Comparison of ENCODE assay signal across 8 cellular contexts in the genomic region with DNA sequence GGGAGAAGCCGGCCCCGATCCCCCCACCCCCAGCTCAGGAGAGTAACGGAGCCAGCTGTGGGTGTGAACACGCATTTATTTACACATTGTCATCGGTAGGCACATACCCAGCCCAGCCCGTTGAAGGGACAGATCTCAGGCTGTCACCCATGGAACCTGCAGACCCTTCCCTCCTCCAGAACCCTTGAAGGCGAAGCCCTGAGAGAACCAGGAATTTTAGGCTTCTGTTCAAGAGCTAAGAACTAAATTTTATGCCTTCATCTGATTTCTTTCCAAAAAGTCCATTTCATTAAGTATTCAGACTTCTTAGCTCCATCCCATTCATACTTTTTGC. TPM values are rescaled to one million over a fixed set of nuclear protein-coding genes. Genes with fewer than 3 reads are reported as not detected.
DNase-seq lines count a peak whose midpoint lies in the region; ATAC-seq, FAIRE-seq and TF ChIP-seq lines count a peak whose summit lies in the region.

No MANE protein-coding gene starts in this region.

- H3K27ac ChIP-seq in SK-N-SH (ENCODE audit: low read depth in 2 of 2, low read length in 1 of 2): peak overlapping the region; percentile 72 to 85
- peak overlapping the region; percentile 97 for H3K27ac ChIP-seq in left ventricle myocardium inferior (replicated peaks)
- H3K27ac ChIP-seq in stomach: peak overlapping the region; percentile 74 to 94 (median 91)

- H3K4me1 ChIP-seq in SK-N-SH (ENCODE audit: control insufficient read depth in 1 of 2, insufficient read depth in 2 of 2, low read depth in 1 of 2, low read length in 1 of 2): peaks cover 24 to 37% of the 10 kb centered on the region in 2 experiments; a peak in 3 of 4 replicates
- H3K4me1 ChIP-seq in left ventricle myocardium inferior: peaks cover 55% of the 10 kb centered on the region
- peaks cover 37 to 69% (median 53%) of the 10 kb centered on the region in 4 donors for H3K4me1 ChIP-seq in stomach

- peaks cover 3% of the 10 kb centered on the region for H3K27me3 Mint-ChIP-seq in activated CD4-positive, alpha-beta T cell treated with anti-CD3 and anti-CD28 coated beads, Interleukin-2, amount 10 ng/mL, durations not matched to agents 24 days and 14 days

- intact Hi-C loops in activated CD4-positive, alpha-beta T cell treated with anti-CD3 and anti-CD28 coated beads, Interleukin-2, amount 10 ng/mL, durations not matched to agents 24 days and 14 days (cut with micrococcal nuclease): loop anchor here (1.0 to 5.0 kb wide), 5 partner anchors 33 to 612 kb away; a partner anchor contains a TSS
- intact Hi-C loops in left ventricle myocardium inferior (cut with micrococcal nuclease): no loop called here
- intact Hi-C loops in stomach (cut with DNase I; ENCODE audit: low total_unique reads): no loop called here

- no peaks in the 10 kb centered on the region for H4K20me1 ChIP-seq in SK-N-SH (ENCODE audit: insufficient read depth)

- peaks cover 21% of the 10 kb centered on the region for H3K36me3 Mint-ChIP-seq in activated CD4-positive, alpha-beta T cell treated with anti-CD3 and anti-CD28 coated beads, Interleukin-2, amount 10 ng/mL, durations not matched to agents 24 days and 14 days (ENCODE audit: low read depth)

- H3K9me3 ChIP-seq in SK-N-SH: no peaks in the 10 kb centered on the region
- H3K9me3 ChIP-seq in left ventricle myocardium inferior (replicated peaks): no peaks in the 10 kb centered on the region
- no peaks in the 10 kb centered on the region for H3K9me3 ChIP-seq in stomach

- H3K9me3 Mint-ChIP-seq in activated CD4-positive, alpha-beta T cell treated with anti-CD3 and anti-CD28 coated beads, Interleukin-2, amount 10 ng/mL, durations not matched to agents 24 days and 14 days: no peaks in the 10 kb centered on the region

- TF ChIP-seq EP300 in SK-N-SH (IDR thresholded peaks at IDR 0.05; ENCODE audit: borderline replicate concordance in 1 of 2, low read depth in 1 of 2, low read length in 1 of 2) (no peak), stomach (IDR thresholded peaks at IDR 0.05) (no peak)

- H3K9me2 ChIP-seq in SK-N-SH: no peaks in the 10 kb centered on the region

- POLR2A ChIA-PET in SK-N-SH (lab: Yijun Ruan, JAX): interaction anchor here (3.8 kb wide), 1 partner anchor 33 kb away, joined by 19 read pairs; no protein-coding TSS in a partner anchor

- CTCF ChIA-PET in SK-N-SH (lab: Yijun Ruan, JAX): interaction anchor here (2.1 to 6.6 kb wide), 6 partner anchors 11 to 63 kb away, joined by 7 to 62 read pairs (median 18); a partner anchor contains a TSS

- H3K4me3 ChIP-seq in SK-N-SH (ENCODE audit: low read depth in 2 of 2, low read length in 1 of 2): peak overlapping the region; percentile 95 to 96
- H3K4me3 ChIP-seq in left ventricle myocardium inferior: peak overlapping the region; percentile 89
- peak overlapping the region; percentile 72 to 87 (median 82) for H3K4me3 ChIP-seq in stomach

- H3K9ac ChIP-seq in SK-N-SH: peak overlapping the region; percentile 91

- peak overlapping the region; percentile 94 for H2AFZ ChIP-seq in SK-N-SH (ENCODE audit: low read depth)

- peak overlapping the region; percentile 95 for H3K27ac Mint-ChIP-seq in activated CD4-positive, alpha-beta T cell treated with anti-CD3 and anti-CD28 coated beads, Interleukin-2, amount 10 ng/mL, durations not matched to agents 24 days and 14 days

- H3K36me3 ChIP-seq in SK-N-SH (replicated peaks in 1 of 2; ENCODE audit: control insufficient read depth in 1 of 2, insufficient read depth in 2 of 2, low read length in 1 of 2) (peaks cover 3 to 19% of the 10 kb centered on the region in 2 experiments), left ventricle myocardium inferior (peaks cover 26% of the 10 kb centered on the region), stomach (peaks cover 22 to 27% (median 25%) of the 10 kb centered on the region in 4 donors)

- 0% methylated on average over 3 of the region's 7 CpGs for WGBS in SK-N-SH (ENCODE audit: low lambda C conversion rate)
- 1 to 9% (median 2%) methylated on average over 4 to 7 of the region's 7 CpGs for WGBS in stomach, 5 donors

- TF ChIP-seq POLR2A in stomach (IDR thresholded peaks at IDR 0.05): no peak

- no peak for TF ChIP-seq RAD21 in SK-N-SH (IDR thresholded peaks at IDR 0.05; ENCODE audit: low read length)

- FAIRE-seq in HTR-8/SVneo (lab: Jason Lieb, UNC): no peak

- peaks cover 39% of the 10 kb centered on the region for H3K4me1 Mint-ChIP-seq in activated CD4-positive, alpha-beta T cell treated with anti-CD3 and anti-CD28 coated beads, Interleukin-2, amount 10 ng/mL, durations not matched to agents 24 days and 14 days

- H3K79me2 ChIP-seq in SK-N-SH (ENCODE audit: insufficient read depth): peaks cover 27% of the 10 kb centered on the region

- no peak for DNase-seq in activated CD4-positive, alpha-beta T cell treated with anti-CD3 and anti-CD28 coated beads, Interleukin-2, amount 10 ng/mL, durations not matched to agents 24 days and 14 days
- no peak for DNase-seq in activated CD4-positive, alpha-beta T cell treated with anti-CD3 and anti-CD28 coated beads, Interleukin-2, amount 50 U/mL, for 1 hour
- DNase-seq in SK-N-SH (no peak), left ventricle myocardium inferior (no peak), stomach (no peak), HTR-8/SVneo (ENCODE audit: insufficient read length, low spot score) (no peak), NCI-H2227 (lab: John Stamatoyannopoulos, UW; ENCODE audit: unreplicated experiment) (no peak)

- H3F3A ChIP-seq in SK-N-SH (replicated peaks; ENCODE audit: insufficient read depth): peaks cover 14% of the 10 kb centered on the region

- TF ChIP-seq CTCF in SK-N-SH (IDR thresholded peaks at IDR 0.05) (no peak), left ventricle myocardium inferior (IDR thresholded peaks at IDR 0.05; ENCODE audit: borderline replicate concordance) (no peak), stomach (IDR thresholded peaks at IDR 0.05) (no peak)

- peak overlapping the region; percentile 96 for H3K4me2 ChIP-seq in SK-N-SH

- H3K4me3 Mint-ChIP-seq in activated CD4-positive, alpha-beta T cell treated with anti-CD3 and anti-CD28 coated beads, Interleukin-2, amount 10 ng/mL, durations not matched to agents 24 days and 14 days: peak overlapping the region; percentile 95

- no peaks in the 10 kb centered on the region for H3K27me3 ChIP-seq in SK-N-SH (ENCODE audit: insufficient read depth)
- H3K27me3 ChIP-seq in left ventricle myocardium inferior (ENCODE audit: low read depth): no peaks in the 10 kb centered on the region
- no peaks in the 10 kb centered on the region for H3K27me3 ChIP-seq in stomach

- ATAC-seq in HG02981 (IDR thresholded peaks at IDR 0.05; ENCODE audit: unreplicated experiment): no peak

TF ChIP-seq in SK-N-SH, 30 proteins besides CTCF, POLR2A, EP300 and RAD21:
- no peak for TF ChIP-seq SIN3A (IDR thresholded peaks at IDR 0.05; ENCODE audit: borderline replicate concordance, low read depth, low read length)
- no peak for TF ChIP-seq FOSL2 (IDR thresholded peaks at IDR 0.05; ENCODE audit: borderline replicate concordance, low read depth)
- TF ChIP-seq RFX5 (IDR thresholded peaks at IDR 0.05; ENCODE audit: low read length): no peak
TF ChIP-seq in SK-N-SH: peak in this region for 0.

RNA-seq across cellular contexts. Expression of a gene that starts 0.4 kb away (rescaled TPM):
- 55.6 and 58.4 TPM in 2 replicates for total RNA-seq in activated CD4-positive, alpha-beta T cell treated with anti-CD3 and anti-CD28 coated beads, Interleukin-2, amount 10 ng/mL, durations not matched to agents 24 days and 14 days
- polyA plus RNA-seq in SK-N-SH (2012; rRNA removed): 70.0 and 76.5 TPM in 2 replicates
- 65.3 and 67.8 TPM in 2 replicates for polyA plus RNA-seq in SK-N-SH (2012; cell fraction: cytosol; rRNA removed)
- 66.8 and 73.5 TPM in 2 replicates for polyA plus RNA-seq in SK-N-SH (2012; cell fraction: nucleus; rRNA removed)
- 14.7 TPM for total RNA-seq in left ventricle myocardium inferior
- total RNA-seq in stomach: 100 to 1,000 TPM in 1 of 5 donors, 10 to 100 TPM in 4; 14.6 to 105 (median 37.4) TPM
- 10 to 100 TPM; 60.1 to 68.7 (median 64.2) TPM for polyA plus RNA-seq in stomach

RNA-seq across cellular contexts. Expression of a gene that starts 2.1 kb away (rescaled TPM):
- 10.8 and 11.1 TPM in 2 replicates for total RNA-seq in activated CD4-positive, alpha-beta T cell treated with anti-CD3 and anti-CD28 coated beads, Interleukin-2, amount 10 ng/mL, durations not matched to agents 24 days and 14 days
- polyA plus RNA-seq in SK-N-SH (2012; rRNA removed) (26.4 TPM in 2 replicates), stomach (10 to 100 TPM; 10.8 to 17.3 (median 11.3) TPM)
- polyA plus RNA-seq in SK-N-SH (2012; cell fraction: cytosol; rRNA removed): 18.3 and 23.9 TPM in 2 replicates
- polyA plus RNA-seq in SK-N-SH (2012; cell fraction: nucleus; rRNA removed): 17.6 and 20.1 TPM in 2 replicates
- total RNA-seq in left ventricle myocardium inferior (52.9 TPM), stomach (10 to 100 TPM in 4 of 5 donors, 1 to 10 TPM in 1; 3.5 to 22.3 (median 18.4) TPM)

RNA-seq across cellular contexts. Expression of a gene that starts 9.0 kb away (rescaled TPM):
- total RNA-seq in activated CD4-positive, alpha-beta T cell treated with anti-CD3 and anti-CD28 coated beads, Interleukin-2, amount 10 ng/mL, durations not matched to agents 24 days and 14 days: 0.99 and 1.1 TPM in 2 replicates
- 13.0 and 16.9 TPM in 2 replicates for polyA plus RNA-seq in SK-N-SH (2012; rRNA removed)
- 6.1 and 9.3 TPM in 2 replicates for polyA plus RNA-seq in SK-N-SH (2012; cell fraction: cytosol; rRNA removed)
- 71.9 and 87.9 TPM in 2 replicates for polyA plus RNA-seq in SK-N-SH (2012; cell fraction: nucleus; rRNA removed)
- 1.0 TPM for total RNA-seq in left ventricle myocardium inferior
- 10 to 100 TPM in 2 of 5 donors, 1 to 10 TPM in 2, under 1 TPM in 1; 0.58 to 26.4 (median 7.1) TPM for total RNA-seq in stomach
- 10 to 100 TPM in 2 of 3 donors, 1 to 10 TPM in 1; 7.8 to 17.3 (median 10.7) TPM for polyA plus RNA-seq in stomach

RNA-seq across cellular contexts. Expression of a gene that starts 26.3 kb away (rescaled TPM):
- 17.4 and 18.9 TPM in 2 replicates for total RNA-seq in activated CD4-positive, alpha-beta T cell treated with anti-CD3 and anti-CD28 coated beads, Interleukin-2, amount 10 ng/mL, durations not matched to agents 24 days and 14 days
- polyA plus RNA-seq in SK-N-SH (2012; rRNA removed): 3.2 and 3.7 TPM in 2 replicates
- 1.4 and 2.4 TPM in 2 replicates for polyA plus RNA-seq in SK-N-SH (2012; cell fraction: cytosol; rRNA removed)
- polyA plus RNA-seq in SK-N-SH (2012; cell fraction: nucleus; rRNA removed): 13.0 and 14.4 TPM in 2 replicates
- total RNA-seq in left ventricle myocardium inferior: 14.6 TPM
- 10 to 100 TPM in 1 of 5 donors, 1 to 10 TPM in 4; 3.9 to 14.3 (median 7.0) TPM for total RNA-seq in stomach
- polyA plus RNA-seq in stomach: 10 to 100 TPM in 1 of 3 donors, 1 to 10 TPM in 2; 2.0 to 10.1 (median 5.8) TPM

RNA-seq across cellular contexts. Expression of a gene that starts 28.4 kb away (rescaled TPM):
- not detected in 2 replicates for total RNA-seq in activated CD4-positive, alpha-beta T cell treated with anti-CD3 and anti-CD28 coated beads, Interleukin-2, amount 10 ng/mL, durations not matched to agents 24 days and 14 days
- polyA plus RNA-seq in SK-N-SH (2012; rRNA removed) (2.6 and 7.7 TPM in 2 replicates), stomach (1 to 10 TPM; 2.3 to 5.6 (median 4.6) TPM)
- 2.9 and 3.8 TPM in 2 replicates for polyA plus RNA-seq in SK-N-SH (2012; cell fraction: cytosol; rRNA removed)
- 3.0 and 4.6 TPM in 2 replicates for polyA plus RNA-seq in SK-N-SH (2012; cell fraction: nucleus; rRNA removed)
- total RNA-seq in left ventricle myocardium inferior (12.3 TPM), stomach (10 to 100 TPM in 2 of 5 donors, 1 to 10 TPM in 2, under 1 TPM in 1; 0.58 to 66.9 (median 6.8) TPM)
